ENCODE assay signal across 9 cellular contexts in genomic region chr4:7068883-7069282, GRCh38. TPM values are rescaled to one million over a fixed set of nuclear protein-coding genes. Genes with fewer than 3 reads are reported as not detected.
DNase-seq lines count a peak whose midpoint lies in the region; ATAC-seq and TF ChIP-seq lines count a peak whose summit lies in the region.
"Had no signal": no experiment of that assay in that cellular context is flagged by ENCODE, and none has a peak within 500 bp of the region (broad histone marks: within the 10 kb centered on the region; RNA-seq: fewer than 3 reads in every experiment).

No MANE protein-coding gene starts in this region.

- H3K36me3 ChIP-seq in HUES48 (ENCODE audit: control insufficient read depth, insufficient read depth, low read length) (peaks cover 12% of the 10 kb centered on the region), vagina (peaks cover 0 to 10% of the 10 kb centered on the region in 2 donors)

- H3K4me3 Mint-ChIP-seq in brain, result peak overlapping the region; percentile 90 to 98 (median 93)
- H3K4me3 Mint-ChIP-seq in memory B cell, result peak overlapping the region; percentile 87

- H3K27ac Mint-ChIP-seq in brain (peak overlapping the region; percentile 93 to 97 (median 94)), memory B cell (peak overlapping the region; percentile 75)

- H3K36me3 Mint-ChIP-seq in brain (peaks cover 31% of the 10 kb centered on the region), memory B cell (no peaks in the 10 kb centered on the region)

- H3K27ac ChIP-seq in HUES48 (ENCODE audit: low read depth, low read length), result no peak overlapping the region
- H3K27ac ChIP-seq in vagina, result peak overlapping the region; percentile 86

- H3K4me3 ChIP-seq in HUES48 (ENCODE audit: low read depth, low read length), result peak overlapping the region; percentile 81
- H3K4me3 ChIP-seq in vagina, result peak overlapping the region; percentile 85 to 97

- no peak for TF ChIP-seq POLR2A in vagina (IDR thresholded peaks at IDR 0.05)

- no peak for TF ChIP-seq CTCF in brain (conservative IDR thresholded peaks at IDR 0.05)
- TF ChIP-seq CTCF in vagina (IDR thresholded peaks at IDR 0.05), result no peak

- intact Hi-C loops in vagina (cut with DNase I), result loop anchor here (2.0 to 5.0 kb wide), 2 partner anchors 26 to 97 kb away; partner anchors contain the start of gene TADA2B

- ATAC-seq in memory B cell (ENCODE audit: low read depth), result no peak

- H3K4me1 ChIP-seq in HUES48 (ENCODE audit: control insufficient read depth, insufficient read depth, low read length) (peaks cover 10% of the 10 kb centered on the region), vagina (peaks cover 39% of the 10 kb centered on the region)

- H3K9me3 Mint-ChIP-seq in brain (peaks cover 0 to 2% (median 0%) of the 10 kb centered on the region in 5 experiments), memory B cell (no peaks in the 10 kb centered on the region)

- H3K27me3 Mint-ChIP-seq in brain (peaks cover 12% of the 10 kb centered on the region), memory B cell (peaks cover 2% of the 10 kb centered on the region)

- H3K9me3 ChIP-seq in HUES48 (ENCODE audit: control insufficient read depth, insufficient read depth, low read length) (no peaks in the 10 kb centered on the region), vagina (no peaks in the 10 kb centered on the region)
- H3K9me3 ChIP-seq: mucosa of descending colon had no signal

- H3K27me3 ChIP-seq in HUES48 (ENCODE audit: control insufficient read depth, insufficient read depth, low read length) (peaks cover 14% of the 10 kb centered on the region), vagina (no peaks in the 10 kb centered on the region)

- H3K4me1 Mint-ChIP-seq in brain (peaks cover 60% of the 10 kb centered on the region), memory B cell (peaks cover 27% of the 10 kb centered on the region)

- peak; percentile 38 for DNase-seq in AG08396 (ENCODE audit: low spot score)
- no peak for DNase-seq in memory B cell (ENCODE audit: low spot score in 2 of 2)
- DNase-seq in vagina (ENCODE audit: extremely low spot score in 2 of 2), result no peak
- DNase-seq in NOMO-1 treated with DMSO at 0.1 percent for 48 hours (lab: John Stamatoyannopoulos, UW; ENCODE audit: unreplicated experiment), result no peak
- no peak for DNase-seq in iPS-NIHi11 (ENCODE audit: low spot score)
- no peak for DNase-seq in NCI-H2029 (lab: John Stamatoyannopoulos, UW)

- H3K9ac ChIP-seq in HUES48 (ENCODE audit: low read depth, low read length), result no peak overlapping the region

RNA-seq across cellular contexts. Expression of gene GRPEL1, which starts 1.0 kb away (rescaled TPM):
- 34.2 TPM for polyA plus RNA-seq in brain (ENCODE audit: insufficient read depth, low read depth, low replicate concordance)
- 11.0 TPM for total RNA-seq in vagina

RNA-seq across cellular contexts. Expression of gene TADA2B, which starts 25.7 kb away (rescaled TPM):
- polyA plus RNA-seq in brain (ENCODE audit: insufficient read depth, low read depth, low replicate concordance), result 14.1 TPM
- 12.0 TPM for total RNA-seq in vagina
